18 cellular contexts compared by ENCODE assay signal in the genomic region with DNA sequence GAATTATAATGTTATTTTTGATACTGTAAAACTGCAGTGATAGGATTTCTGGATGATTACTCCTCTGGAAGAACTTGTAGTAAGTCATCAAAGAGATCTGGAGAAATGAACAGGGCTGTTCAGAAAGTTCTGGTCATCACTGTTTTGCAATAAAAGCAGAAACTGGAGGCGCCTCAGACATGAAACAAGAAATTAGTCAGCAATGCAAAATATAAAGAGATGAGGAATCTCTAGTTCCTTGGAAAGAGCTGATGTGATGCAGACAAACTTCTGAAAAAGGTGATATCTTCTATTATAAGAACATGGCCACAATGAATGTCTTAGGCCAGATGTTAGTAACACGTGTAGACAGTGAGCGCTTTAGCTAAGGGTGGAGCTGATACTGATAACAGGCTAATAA. TPM values are rescaled to one million over a fixed set of nuclear protein-coding genes. Genes with fewer than 3 reads are reported as not detected.
DNase-seq lines count a peak whose midpoint lies in the region; ATAC-seq and TF ChIP-seq lines count a peak whose summit lies in the region.
"Had no signal": no experiment of that assay in that cellular context is flagged by ENCODE, and none has a peak within 500 bp of the region (broad histone marks: within the 10 kb centered on the region; RNA-seq: fewer than 3 reads in every experiment).

No MANE protein-coding gene starts in this region.

- peak overlapping the region; percentile 76 for H3K27ac Mint-ChIP-seq in activated T-helper 1 cell treated with anti-CD3 and anti-CD28 coated beads, Interleukin-12 subunit alpha, Interleukin-12 subunit beta, Interleukin-2, Interleukin-4 antibody, amounts not matched to agents 30 ng/mL and 10 ng/mL and 1 ng/mL, durations not matched to agents 14 hours and 24 hours and 36 hours
- H3K27ac Mint-ChIP-seq in type B pancreatic cell, result peak overlapping the region; percentile 27

- H3K4me1 Mint-ChIP-seq in activated T-helper 1 cell treated with anti-CD3 and anti-CD28 coated beads, Interleukin-12 subunit alpha, Interleukin-12 subunit beta, Interleukin-2, Interleukin-4 antibody, amounts not matched to agents 30 ng/mL and 10 ng/mL and 1 ng/mL, durations not matched to agents 14 hours and 24 hours and 36 hours (ENCODE audit: low read depth), result peaks cover 27% of the 10 kb centered on the region
- H3K4me1 Mint-ChIP-seq in type B pancreatic cell (ENCODE audit: unreplicated experiment), result no peaks in the 10 kb centered on the region

- no peaks in the 10 kb centered on the region for H3K4me1 ChIP-seq in aorta (ENCODE audit: control insufficient read depth in 1 of 2, insufficient read depth in 2 of 2, low read length in 2 of 2)

- no peak for ATAC-seq in aorta (ENCODE audit: low FRiP score)
- ATAC-seq: left ventricle myocardium superior had no signal

- H3K27me3 ChIP-seq in aorta (ENCODE audit: control insufficient read depth in 1 of 2, insufficient read depth in 2 of 2, low read length in 1 of 2), result no peaks in the 10 kb centered on the region
- H3K27me3 ChIP-seq: BLaER1 treated with 17β-estradiol and CSF1 and Interleukin-3, amounts not matched to agents 10 nM and 100 nM; right atrium auricular region had no signal

- peaks cover 2 to 5% of the 10 kb centered on the region in 2 donors for H3K36me3 ChIP-seq in aorta (ENCODE audit: control insufficient read depth in 1 of 2, insufficient read depth in 2 of 2, low read length in 1 of 2)

- H3K9me3 ChIP-seq in aorta (ENCODE audit: control insufficient read depth, low read length), result no peaks in the 10 kb centered on the region
- H3K9me3 ChIP-seq: BLaER1 treated with 17β-estradiol and CSF1 and Interleukin-3, amounts not matched to agents 10 nM and 100 nM; right atrium auricular region had no signal

- H3K27ac ChIP-seq in aorta (ENCODE audit: low read depth in 1 of 2, low read length in 2 of 2), result no peak overlapping the region
- H3K27ac ChIP-seq: right atrium auricular region had no signal

- H3K4me3 ChIP-seq in fibroblast of mammary gland (ENCODE audit: control insufficient read depth, low read depth, low read length), result no peak overlapping the region
- no peak overlapping the region for H3K4me3 ChIP-seq in aorta (ENCODE audit: low read length in 2 of 2)
- H3K4me3 ChIP-seq: BLaER1 treated with 17β-estradiol and CSF1 and Interleukin-3, amounts not matched to agents 10 nM and 100 nM; right atrium auricular region had no signal

- no peak for TF ChIP-seq CTCF in fibroblast of mammary gland (conservative IDR thresholded peaks at IDR 0.05; ENCODE audit: control insufficient read depth, insufficient read depth, low read depth, low read length)
- TF ChIP-seq CTCF in type B pancreatic cell (conservative IDR thresholded peaks at IDR 0.05), result no peak

- no peak overlapping the region for H3K4me3 Mint-ChIP-seq in activated T-helper 1 cell treated with anti-CD3 and anti-CD28 coated beads, Interleukin-12 subunit alpha, Interleukin-12 subunit beta, Interleukin-2, Interleukin-4 antibody, amounts not matched to agents 30 ng/mL and 10 ng/mL and 1 ng/mL, durations not matched to agents 14 hours and 24 hours and 36 hours
- no peak overlapping the region for H3K4me3 Mint-ChIP-seq in type B pancreatic cell

- peak; percentile 16 for DNase-seq in stimulated activated CD4-positive, alpha-beta T cell treated with anti-CD3 and anti-CD28 coated beads, Interleukin-15, amount 100 ng/mL, for 24 hours
- DNase-seq in stimulated activated CD4-positive, alpha-beta T cell treated with anti-CD3 and anti-CD28 coated beads, Interleukin-4, amount 100 ng/mL, for 1 hour, result no peak
- no peak for DNase-seq in activated T-helper 1 cell treated with anti-CD3 and anti-CD28 coated beads, Interleukin-12 subunit alpha, Interleukin-12 subunit beta, Interleukin-2, Interleukin-4 antibody, amounts not matched to agents 30 ng/mL and 10 ng/mL and 1 ng/mL, durations not matched to agents 14 hours and 24 hours and 36 hours (ENCODE audit: low spot score)
- peak; percentile 68 for DNase-seq in fibroblast of mammary gland (ENCODE audit: low read depth)
- DNase-seq in type B pancreatic cell (ENCODE audit: extremely low spot score, unreplicated experiment), result no peak
- no peak for DNase-seq in glomerular visceral epithelial cell (ENCODE audit: extremely low spot score)
- DNase-seq in aorta, result no peak
- DNase-seq: DMS153, left ventricle myocardium superior, NCI-H2081 treated with DMSO at 0.1 percent for 48 hours, NCI-H510A treated with DMSO at 0.1 percent for 48 hours, occipital lobe, SW 1271 had no signal

- intact Hi-C loops in activated T-helper 1 cell treated with anti-CD3 and anti-CD28 coated beads, Interleukin-12 subunit alpha, Interleukin-12 subunit beta, Interleukin-2, Interleukin-4 antibody, amounts not matched to agents 30 ng/mL and 10 ng/mL and 1 ng/mL, durations not matched to agents 14 hours and 24 hours and 36 hours (cut with micrococcal nuclease), result loop anchor here (1.0 kb wide), 2 partner anchors 8 to 14 kb away; no protein-coding TSS in a partner anchor
- intact Hi-C loops in aorta (cut with DNase I), result no loop called here

- H3K27me3 Mint-ChIP-seq in activated T-helper 1 cell treated with anti-CD3 and anti-CD28 coated beads, Interleukin-12 subunit alpha, Interleukin-12 subunit beta, Interleukin-2, Interleukin-4 antibody, amounts not matched to agents 30 ng/mL and 10 ng/mL and 1 ng/mL, durations not matched to agents 14 hours and 24 hours and 36 hours (ENCODE audit: insufficient read depth), result no peaks in the 10 kb centered on the region
- H3K27me3 Mint-ChIP-seq in type B pancreatic cell, result no peaks in the 10 kb centered on the region

- peaks cover 45% of the 10 kb centered on the region for H3K36me3 Mint-ChIP-seq in activated T-helper 1 cell treated with anti-CD3 and anti-CD28 coated beads, Interleukin-12 subunit alpha, Interleukin-12 subunit beta, Interleukin-2, Interleukin-4 antibody, amounts not matched to agents 30 ng/mL and 10 ng/mL and 1 ng/mL, durations not matched to agents 14 hours and 24 hours and 36 hours (ENCODE audit: low read depth)
- peaks cover 47% of the 10 kb centered on the region for H3K36me3 Mint-ChIP-seq in type B pancreatic cell

- no peaks in the 10 kb centered on the region for H3K9me3 Mint-ChIP-seq in activated T-helper 1 cell treated with anti-CD3 and anti-CD28 coated beads, Interleukin-12 subunit alpha, Interleukin-12 subunit beta, Interleukin-2, Interleukin-4 antibody, amounts not matched to agents 30 ng/mL and 10 ng/mL and 1 ng/mL, durations not matched to agents 14 hours and 24 hours and 36 hours
- no peaks in the 10 kb centered on the region for H3K9me3 Mint-ChIP-seq in type B pancreatic cell

- WGBS in aorta, 2 donors, result 76 to 81% methylated on average over 3 of the region's 3 CpGs

RNA-seq across cellular contexts. Expression of a gene that starts 9.5 kb away (rescaled TPM):
- total RNA-seq in activated T-helper 1 cell treated with anti-CD3 and anti-CD28 coated beads, Interleukin-12 subunit alpha, Interleukin-12 subunit beta, Interleukin-2, Interleukin-4 antibody, amounts not matched to agents 30 ng/mL and 10 ng/mL and 1 ng/mL, durations not matched to agents 14 hours and 24 hours and 36 hours, result 221 and 225 TPM in 2 replicates
- total RNA-seq in type B pancreatic cell (ENCODE audit: low replicate concordance) (214 and 342 TPM in 2 replicates), aorta (100 to 1,000 TPM; 134 to 183 TPM)
- polyA plus RNA-seq in aorta, result 100 to 1,000 TPM in 1 of 2 donors, 10 to 100 TPM in 1; 34.1 to 147 TPM

RNA-seq across cellular contexts. Expression of a gene that starts 9.8 kb away (rescaled TPM):
- total RNA-seq in activated T-helper 1 cell treated with anti-CD3 and anti-CD28 coated beads, Interleukin-12 subunit alpha, Interleukin-12 subunit beta, Interleukin-2, Interleukin-4 antibody, amounts not matched to agents 30 ng/mL and 10 ng/mL and 1 ng/mL, durations not matched to agents 14 hours and 24 hours and 36 hours, result 49.7 and 55.6 TPM in 2 replicates
- total RNA-seq in type B pancreatic cell (ENCODE audit: low replicate concordance) (53.0 and 67.2 TPM in 2 replicates), aorta (10 to 100 TPM; 37.6 to 41.4 TPM)
- polyA plus RNA-seq in aorta, result 10 to 100 TPM; 27.8 to 32.2 TPM

RNA-seq across cellular contexts. Expression of a gene that starts 19.3 kb away (rescaled TPM):
- total RNA-seq in activated T-helper 1 cell treated with anti-CD3 and anti-CD28 coated beads, Interleukin-12 subunit alpha, Interleukin-12 subunit beta, Interleukin-2, Interleukin-4 antibody, amounts not matched to agents 30 ng/mL and 10 ng/mL and 1 ng/mL, durations not matched to agents 14 hours and 24 hours and 36 hours, result not detected in 2 replicates
- total RNA-seq in type B pancreatic cell (ENCODE audit: low replicate concordance), result 0.19 and 0.40 TPM in 2 replicates
- total RNA-seq in aorta, result under 1 TPM in 1 of 2 donors, not detected in 1; 0.18 TPM
- polyA plus RNA-seq in aorta, result not detected
- total RNA-seq: dermis microvascular lymphatic vessel endothelial cell, epithelial cell of proximal tubule, left ventricle myocardium superior, occipital lobe, right atrium auricular region, subcutaneous adipose tissue had no signal

RNA-seq across cellular contexts. Expression of a gene that starts 28.1 kb away (rescaled TPM):
- total RNA-seq in activated T-helper 1 cell treated with anti-CD3 and anti-CD28 coated beads, Interleukin-12 subunit alpha, Interleukin-12 subunit beta, Interleukin-2, Interleukin-4 antibody, amounts not matched to agents 30 ng/mL and 10 ng/mL and 1 ng/mL, durations not matched to agents 14 hours and 24 hours and 36 hours, result 1.0 and 1.2 TPM in 2 replicates
- total RNA-seq in type B pancreatic cell (ENCODE audit: low replicate concordance), result 7.9 and 20.4 TPM in 2 replicates
- total RNA-seq in aorta, result 10 to 100 TPM in 1 of 2 donors, 1 to 10 TPM in 1; 3.4 to 11.4 TPM
- polyA plus RNA-seq in aorta, result 1 to 10 TPM in 1 of 2 donors, not detected in 1; 4.1 TPM

RNA-seq across cellular contexts. Expression of a gene that starts 33.6 kb away (rescaled TPM):
- total RNA-seq in activated T-helper 1 cell treated with anti-CD3 and anti-CD28 coated beads, Interleukin-12 subunit alpha, Interleukin-12 subunit beta, Interleukin-2, Interleukin-4 antibody, amounts not matched to agents 30 ng/mL and 10 ng/mL and 1 ng/mL, durations not matched to agents 14 hours and 24 hours and 36 hours, result not detected in 2 replicates
- total RNA-seq in type B pancreatic cell (ENCODE audit: low replicate concordance) (not detected in 2 replicates), aorta (under 1 TPM; 0.29 to 0.33 TPM)
- under 1 TPM in 1 of 2 donors, not detected in 1; 0.13 TPM for polyA plus RNA-seq in aorta
- total RNA-seq: dermis microvascular lymphatic vessel endothelial cell, epithelial cell of proximal tubule, left ventricle myocardium superior, right atrium auricular region had no signal

Comparison
In these comparisons a context has a peak if more than half of its experiments do, and no peak if none do; other contexts are left out.
1. DNase-seq: peak in stimulated activated CD4-positive, alpha-beta T cell treated with anti-CD3 and anti-CD28 coated beads, Interleukin-15, amount 100 ng/mL, for 24 hours (single experiment) and fibroblast of mammary gland (single experiment); none in stimulated activated CD4-positive, alpha-beta T cell treated with anti-CD3 and anti-CD28 coated beads, Interleukin-4, amount 100 ng/mL, for 1 hour (single experiment), activated T-helper 1 cell treated with anti-CD3 and anti-CD28 coated beads, Interleukin-12 subunit alpha, Interleukin-12 subunit beta, Interleukin-2, Interleukin-4 antibody, amounts not matched to agents 30 ng/mL and 10 ng/mL and 1 ng/mL, durations not matched to agents 14 hours and 24 hours and 36 hours (single experiment), type B pancreatic cell (single experiment), glomerular visceral epithelial cell (single experiment) and aorta (0 of 2).